19 cellular contexts compared by ENCODE assay signal in the genomic region with DNA sequence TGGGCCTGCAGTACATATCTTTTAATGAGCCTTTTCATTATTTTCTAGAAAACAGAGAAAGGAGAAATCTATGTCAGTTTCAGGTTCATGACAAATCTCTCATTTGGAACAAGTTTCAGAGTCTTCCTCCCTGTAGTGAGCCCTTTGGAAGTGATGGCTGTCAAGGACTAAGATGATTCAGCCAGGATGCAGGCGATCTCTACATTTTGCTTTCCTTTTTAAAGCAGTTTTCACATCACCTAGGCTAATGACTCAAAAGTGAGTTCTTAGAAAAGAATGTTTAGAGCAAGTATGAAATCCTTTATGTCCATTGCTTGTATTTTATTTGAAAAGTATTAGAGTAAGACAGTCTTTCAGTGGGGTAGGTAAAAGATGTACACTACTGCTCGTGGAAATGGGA.
DNase-seq lines count a peak whose midpoint lies in the region; FAIRE-seq and TF ChIP-seq lines count a peak whose summit lies in the region.
"Had no signal": no experiment of that assay in that cellular context is flagged by ENCODE, and none has a peak within 500 bp of the region (broad histone marks: within the 10 kb centered on the region; RNA-seq: fewer than 3 reads in every experiment).

No MANE protein-coding gene starts in this region.

- no peaks in the 10 kb centered on the region for H4K20me1 ChIP-seq in astrocyte (ENCODE audit: insufficient read depth, low read length)

- FAIRE-seq in astrocyte (lab: Jason Lieb, UNC): peak; percentile 41
- FAIRE-seq: HepG2 had no signal

- no peaks in the 10 kb centered on the region for H3K9me3 ChIP-seq in astrocyte (ENCODE audit: insufficient read depth, low read depth, low read length)
- H3K9me3 ChIP-seq: BE2C, Peyer's patch had no signal

- H3K4me1 ChIP-seq in astrocyte (ENCODE audit: insufficient read depth, low read length): no peaks in the 10 kb centered on the region
- H3K4me1 ChIP-seq: BE2C, Peyer's patch had no signal

- H3K27ac ChIP-seq in astrocyte (ENCODE audit: low read depth, low read length): no peak overlapping the region
- H3K27ac ChIP-seq: HL-60, Peyer's patch had no signal

- no peak overlapping the region for H2AFZ ChIP-seq in astrocyte (ENCODE audit: low read depth, low read length)

- no peaks in the 10 kb centered on the region for H3K36me3 ChIP-seq in astrocyte (ENCODE audit: insufficient read depth, low read length)
- H3K36me3 ChIP-seq: BE2C, Peyer's patch had no signal

- H3K4me3 Mint-ChIP-seq in astrocyte (ENCODE audit: unreplicated experiment) (no peak overlapping the region), progenitor cell of endocrine pancreas (ENCODE audit: low read depth) (no peak overlapping the region)
- H3K4me3 Mint-ChIP-seq: CD8-positive, alpha-beta T cell had no signal

- H3K79me2 ChIP-seq in astrocyte (ENCODE audit: insufficient read depth, low read length): no peaks in the 10 kb centered on the region

- H3K27me3 ChIP-seq in astrocyte (ENCODE audit: insufficient read depth, low read length): no peaks in the 10 kb centered on the region
- H3K27me3 ChIP-seq: BE2C, Peyer's patch had no signal

- H3K27me3 Mint-ChIP-seq in astrocyte (ENCODE audit: low read depth, unreplicated experiment) (no peaks in the 10 kb centered on the region), progenitor cell of endocrine pancreas (no peaks in the 10 kb centered on the region)

- no peak overlapping the region for H3K4me3 ChIP-seq in astrocyte (ENCODE audit: insufficient read depth, low read depth, low read length)
- H3K4me3 ChIP-seq: Peyer's patch had no signal

- H3K9ac ChIP-seq in astrocyte (ENCODE audit: low read length): no peak overlapping the region

- peaks cover 12% of the 10 kb centered on the region for H3K4me1 Mint-ChIP-seq in astrocyte (ENCODE audit: low read depth, unreplicated experiment)
- H3K4me1 Mint-ChIP-seq in progenitor cell of endocrine pancreas (ENCODE audit: low read depth): no peaks in the 10 kb centered on the region

- DNase-seq in ELR (ENCODE audit: low read depth) (peak; percentile 77), LHCN-M2 (ENCODE audit: low read depth) (peak; percentile 11), astrocyte (ENCODE audit: low read depth) (peak; percentile 30), progenitor cell of endocrine pancreas (ENCODE audit: low spot score, unreplicated experiment) (no peak), COLO829 (ENCODE audit: low spot score) (no peak), NCI-H2227 (lab: John Stamatoyannopoulos, UW; ENCODE audit: unreplicated experiment) (no peak), cerebellum (ENCODE audit: low spot score) (no peak)
- DNase-seq: BE2C; CD8-positive, alpha-beta T cell; DND-41; H7; NCI-H1105 treated with DMSO at 0.1 percent for 48 hours; NCI-H187 treated with DMSO at 0.1 percent for 48 hours; NCI-H510A; NCI-H82; Peyer's patch; SIG-M5 had no signal

- no peaks in the 10 kb centered on the region for H3K36me3 Mint-ChIP-seq in astrocyte (ENCODE audit: low read depth, unreplicated experiment)
- no peaks in the 10 kb centered on the region for H3K36me3 Mint-ChIP-seq in progenitor cell of endocrine pancreas (ENCODE audit: insufficient read depth)
- H3K36me3 Mint-ChIP-seq: CD8-positive, alpha-beta T cell had no signal

- H3K4me2 ChIP-seq in astrocyte (ENCODE audit: low read length): peak overlapping the region; percentile 10

- TF ChIP-seq CTCF in astrocyte (IDR thresholded peaks at IDR 0.05; ENCODE audit: insufficient read depth, low read depth, low read length) (no peak), progenitor cell of endocrine pancreas (IDR thresholded peaks at IDR 0.05; ENCODE audit: unreplicated experiment) (no peak)

- H3K27ac Mint-ChIP-seq in astrocyte (ENCODE audit: unreplicated experiment) (no peak overlapping the region), progenitor cell of endocrine pancreas (peak overlapping the region; percentile 14)
- H3K27ac Mint-ChIP-seq: CD8-positive, alpha-beta T cell had no signal

- H3K9me3 Mint-ChIP-seq in astrocyte (ENCODE audit: unreplicated experiment): no peaks in the 10 kb centered on the region
- H3K9me3 Mint-ChIP-seq in progenitor cell of endocrine pancreas (ENCODE audit: low read depth): no peaks in the 10 kb centered on the region
- H3K9me3 Mint-ChIP-seq: CD8-positive, alpha-beta T cell had no signal

Comparison
In these comparisons a context has a peak if more than half of its experiments do, and no peak if none do; other contexts are left out.
1. DNase-seq: peak in ELR (single experiment), LHCN-M2 (single experiment) and astrocyte (single experiment); none in progenitor cell of endocrine pancreas (single experiment), COLO829 (single experiment), NCI-H2227 (single experiment) and cerebellum (single experiment).